1 cellular context compared by ENCODE assay signal in the genomic region with DNA sequence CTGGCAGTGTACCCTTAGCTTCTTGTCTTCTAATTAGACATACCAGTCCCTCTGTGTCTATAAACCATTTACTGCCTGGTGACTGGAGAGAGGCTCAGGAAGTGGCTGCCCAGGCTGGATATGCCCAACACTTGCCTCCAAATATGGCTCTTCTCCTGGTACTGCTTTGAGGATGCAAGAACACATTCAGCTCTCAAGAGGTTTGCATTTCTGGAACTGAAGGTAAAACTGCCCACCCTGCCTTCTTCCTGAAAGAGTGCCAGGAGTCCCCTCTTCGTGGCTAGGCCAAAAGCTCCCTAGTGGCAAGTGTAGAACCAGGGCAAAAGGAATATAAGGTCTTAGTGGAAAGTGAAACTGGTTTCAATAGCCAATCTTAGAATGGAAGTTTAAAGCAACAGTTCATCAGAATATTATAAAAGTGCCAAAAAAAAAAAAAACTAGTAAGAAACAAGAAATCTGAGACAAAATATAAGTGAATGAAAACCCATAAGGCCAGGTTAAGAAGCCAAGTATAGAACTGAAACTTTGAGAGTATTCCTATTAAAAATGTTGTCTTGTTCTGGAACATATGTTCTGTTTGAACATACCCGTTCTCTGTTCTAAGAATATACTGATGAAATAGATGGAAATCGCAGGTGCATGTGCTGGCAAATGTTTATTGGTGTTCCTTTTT.
TF ChIP-seq lines count a peak whose summit lies in the region.

No MANE protein-coding gene starts in this region.

TF ChIP-seq in K562, 482 proteins besides CTCF, POLR2A, EP300 and RAD21 (continued from another document):
- TF ChIP-seq, protein P1, sequence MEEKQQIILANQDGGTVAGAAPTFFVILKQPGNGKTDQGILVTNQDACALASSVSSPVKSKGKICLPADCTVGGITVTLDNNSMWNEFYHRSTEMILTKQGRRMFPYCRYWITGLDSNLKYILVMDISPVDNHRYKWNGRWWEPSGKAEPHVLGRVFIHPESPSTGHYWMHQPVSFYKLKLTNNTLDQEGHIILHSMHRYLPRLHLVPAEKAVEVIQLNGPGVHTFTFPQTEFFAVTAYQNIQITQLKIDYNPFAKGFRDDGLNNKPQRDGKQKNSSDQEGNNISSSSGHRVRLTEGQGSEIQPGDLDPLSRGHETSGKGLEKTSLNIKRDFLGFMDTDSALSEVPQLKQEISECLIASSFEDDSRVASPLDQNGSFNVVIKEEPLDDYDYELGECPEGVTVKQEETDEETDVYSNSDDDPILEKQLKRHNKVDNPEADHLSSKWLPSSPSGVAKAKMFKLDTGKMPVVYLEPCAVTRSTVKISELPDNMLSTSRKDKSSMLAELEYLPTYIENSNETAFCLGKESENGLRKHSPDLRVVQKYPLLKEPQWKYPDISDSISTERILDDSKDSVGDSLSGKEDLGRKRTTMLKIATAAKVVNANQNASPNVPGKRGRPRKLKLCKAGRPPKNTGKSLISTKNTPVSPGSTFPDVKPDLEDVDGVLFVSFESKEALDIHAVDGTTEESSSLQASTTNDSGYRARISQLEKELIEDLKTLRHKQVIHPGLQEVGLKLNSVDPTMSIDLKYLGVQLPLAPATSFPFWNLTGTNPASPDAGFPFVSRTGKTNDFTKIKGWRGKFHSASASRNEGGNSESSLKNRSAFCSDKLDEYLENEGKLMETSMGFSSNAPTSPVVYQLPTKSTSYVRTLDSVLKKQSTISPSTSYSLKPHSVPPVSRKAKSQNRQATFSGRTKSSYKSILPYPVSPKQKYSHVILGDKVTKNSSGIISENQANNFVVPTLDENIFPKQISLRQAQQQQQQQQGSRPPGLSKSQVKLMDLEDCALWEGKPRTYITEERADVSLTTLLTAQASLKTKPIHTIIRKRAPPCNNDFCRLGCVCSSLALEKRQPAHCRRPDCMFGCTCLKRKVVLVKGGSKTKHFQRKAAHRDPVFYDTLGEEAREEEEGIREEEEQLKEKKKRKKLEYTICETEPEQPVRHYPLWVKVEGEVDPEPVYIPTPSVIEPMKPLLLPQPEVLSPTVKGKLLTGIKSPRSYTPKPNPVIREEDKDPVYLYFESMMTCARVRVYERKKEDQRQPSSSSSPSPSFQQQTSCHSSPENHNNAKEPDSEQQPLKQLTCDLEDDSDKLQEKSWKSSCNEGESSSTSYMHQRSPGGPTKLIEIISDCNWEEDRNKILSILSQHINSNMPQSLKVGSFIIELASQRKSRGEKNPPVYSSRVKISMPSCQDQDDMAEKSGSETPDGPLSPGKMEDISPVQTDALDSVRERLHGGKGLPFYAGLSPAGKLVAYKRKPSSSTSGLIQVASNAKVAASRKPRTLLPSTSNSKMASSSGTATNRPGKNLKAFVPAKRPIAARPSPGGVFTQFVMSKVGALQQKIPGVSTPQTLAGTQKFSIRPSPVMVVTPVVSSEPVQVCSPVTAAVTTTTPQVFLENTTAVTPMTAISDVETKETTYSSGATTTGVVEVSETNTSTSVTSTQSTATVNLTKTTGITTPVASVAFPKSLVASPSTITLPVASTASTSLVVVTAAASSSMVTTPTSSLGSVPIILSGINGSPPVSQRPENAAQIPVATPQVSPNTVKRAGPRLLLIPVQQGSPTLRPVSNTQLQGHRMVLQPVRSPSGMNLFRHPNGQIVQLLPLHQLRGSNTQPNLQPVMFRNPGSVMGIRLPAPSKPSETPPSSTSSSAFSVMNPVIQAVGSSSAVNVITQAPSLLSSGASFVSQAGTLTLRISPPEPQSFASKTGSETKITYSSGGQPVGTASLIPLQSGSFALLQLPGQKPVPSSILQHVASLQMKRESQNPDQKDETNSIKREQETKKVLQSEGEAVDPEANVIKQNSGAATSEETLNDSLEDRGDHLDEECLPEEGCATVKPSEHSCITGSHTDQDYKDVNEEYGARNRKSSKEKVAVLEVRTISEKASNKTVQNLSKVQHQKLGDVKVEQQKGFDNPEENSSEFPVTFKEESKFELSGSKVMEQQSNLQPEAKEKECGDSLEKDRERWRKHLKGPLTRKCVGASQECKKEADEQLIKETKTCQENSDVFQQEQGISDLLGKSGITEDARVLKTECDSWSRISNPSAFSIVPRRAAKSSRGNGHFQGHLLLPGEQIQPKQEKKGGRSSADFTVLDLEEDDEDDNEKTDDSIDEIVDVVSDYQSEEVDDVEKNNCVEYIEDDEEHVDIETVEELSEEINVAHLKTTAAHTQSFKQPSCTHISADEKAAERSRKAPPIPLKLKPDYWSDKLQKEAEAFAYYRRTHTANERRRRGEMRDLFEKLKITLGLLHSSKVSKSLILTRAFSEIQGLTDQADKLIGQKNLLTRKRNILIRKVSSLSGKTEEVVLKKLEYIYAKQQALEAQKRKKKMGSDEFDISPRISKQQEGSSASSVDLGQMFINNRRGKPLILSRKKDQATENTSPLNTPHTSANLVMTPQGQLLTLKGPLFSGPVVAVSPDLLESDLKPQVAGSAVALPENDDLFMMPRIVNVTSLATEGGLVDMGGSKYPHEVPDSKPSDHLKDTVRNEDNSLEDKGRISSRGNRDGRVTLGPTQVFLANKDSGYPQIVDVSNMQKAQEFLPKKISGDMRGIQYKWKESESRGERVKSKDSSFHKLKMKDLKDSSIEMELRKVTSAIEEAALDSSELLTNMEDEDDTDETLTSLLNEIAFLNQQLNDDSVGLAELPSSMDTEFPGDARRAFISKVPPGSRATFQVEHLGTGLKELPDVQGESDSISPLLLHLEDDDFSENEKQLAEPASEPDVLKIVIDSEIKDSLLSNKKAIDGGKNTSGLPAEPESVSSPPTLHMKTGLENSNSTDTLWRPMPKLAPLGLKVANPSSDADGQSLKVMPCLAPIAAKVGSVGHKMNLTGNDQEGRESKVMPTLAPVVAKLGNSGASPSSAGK (IDR thresholded peaks at IDR 0.05): peak; percentile 74
- TF ChIP-seq, protein P2, sequence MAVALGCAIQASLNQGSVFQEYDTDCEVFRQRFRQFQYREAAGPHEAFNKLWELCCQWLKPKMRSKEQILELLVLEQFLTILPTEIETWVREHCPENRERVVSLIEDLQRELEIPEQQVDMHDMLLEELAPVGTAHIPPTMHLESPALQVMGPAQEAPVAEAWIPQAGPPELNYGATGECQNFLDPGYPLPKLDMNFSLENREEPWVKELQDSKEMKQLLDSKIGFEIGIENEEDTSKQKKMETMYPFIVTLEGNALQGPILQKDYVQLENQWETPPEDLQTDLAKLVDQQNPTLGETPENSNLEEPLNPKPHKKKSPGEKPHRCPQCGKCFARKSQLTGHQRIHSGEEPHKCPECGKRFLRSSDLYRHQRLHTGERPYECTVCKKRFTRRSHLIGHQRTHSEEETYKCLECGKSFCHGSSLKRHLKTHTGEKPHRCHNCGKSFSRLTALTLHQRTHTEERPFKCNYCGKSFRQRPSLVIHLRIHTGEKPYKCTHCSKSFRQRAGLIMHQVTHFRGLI (CRISPR knock-in tag; IDR thresholded peaks at IDR 0.05): 0 out of 2 replicates have a peak, but pooled peaks have one; percentile 30
- TF ChIP-seq COPS2 (conservative IDR thresholded peaks at IDR 0.05) (no peak), ZNF644 (tag; IDR thresholded peaks at IDR 0.05; ENCODE audit: low read depth) (peak; percentile 73; the same call in 1 of the 2 replicates), CEBPG (CRISPR knock-in tag; IDR thresholded peaks at IDR 0.05) (peak; percentile 35; the same call in 1 of the 2 replicates), CEBPG (tag; conservative IDR thresholded peaks at IDR 0.05 in 1 of 2, IDR thresholded peaks at IDR 0.05 in 1 of 2) (peak; percentile 76 to 97), JUND (IDR thresholded peaks at IDR 0.05; ENCODE audit: borderline replicate concordance, low read depth, low read length) (peak; percentile 69; the same call in 1 of the 2 replicates), JUND (tag; IDR thresholded peaks at IDR 0.05; ENCODE audit: borderline replicate concordance, low read depth, low read length) (no peak; the same call in 2 of the 3 replicates), TCFL5 (CRISPR knock-in tag; conservative IDR thresholded peaks at IDR 0.05) (peak; percentile 47; the same call in 1 of the 2 replicates), RCOR1 (IDR thresholded peaks at IDR 0.05; ENCODE audit: borderline replicate concordance in 1 of 2, low read depth in 2 of 2, low read length in 2 of 2) (peak in 1 of 2 experiments; percentile 11; a peak in 1 of 4 replicates), SRSF3 (IDR thresholded peaks at IDR 0.05; ENCODE audit: insufficient read depth, low read length) (no peak), ZNF354B (CRISPR knock-in tag; IDR thresholded peaks at IDR 0.05) (0 out of 2 replicates have a peak, but pooled peaks have one; percentile 1), KLF6 (CRISPR knock-in tag; IDR thresholded peaks at IDR 0.05; ENCODE audit: borderline replicate concordance) (peak; percentile 84; the same call in 1 of the 2 replicates), SMAD4 (CRISPR knock-in tag; conservative IDR thresholded peaks at IDR 0.05) (peak; percentile 66), RHOXF2B (CRISPR knock-in tag; conservative IDR thresholded peaks at IDR 0.05) (peak; percentile 85; the same call in 1 of the 2 replicates), CC2D1A (IDR thresholded peaks at IDR 0.05) (no peak), NRF1 (conservative IDR thresholded peaks at IDR 0.05 in 1 of 2, IDR thresholded peaks at IDR 0.05 in 1 of 2) (0 out of 4 replicates have a peak, but pooled peaks of 1 of the 2 experiments have one; percentile 4), ATF1 (CRISPR knock-in tag; IDR thresholded peaks at IDR 0.05) (no peak), ATF1 (tag; IDR thresholded peaks at IDR 0.05) (0 out of 2 replicates have a peak, but pooled peaks have one; percentile 9), NR4A1 (CRISPR knock-in tag; IDR thresholded peaks at IDR 0.05) (no peak), NR4A1 (tag; IDR thresholded peaks at IDR 0.05) (peak; percentile 92), MEIS2 (IDR thresholded peaks at IDR 0.05; ENCODE audit: partially characterized antibody) (no peak)
- TF ChIP-seq, protein P3, sequence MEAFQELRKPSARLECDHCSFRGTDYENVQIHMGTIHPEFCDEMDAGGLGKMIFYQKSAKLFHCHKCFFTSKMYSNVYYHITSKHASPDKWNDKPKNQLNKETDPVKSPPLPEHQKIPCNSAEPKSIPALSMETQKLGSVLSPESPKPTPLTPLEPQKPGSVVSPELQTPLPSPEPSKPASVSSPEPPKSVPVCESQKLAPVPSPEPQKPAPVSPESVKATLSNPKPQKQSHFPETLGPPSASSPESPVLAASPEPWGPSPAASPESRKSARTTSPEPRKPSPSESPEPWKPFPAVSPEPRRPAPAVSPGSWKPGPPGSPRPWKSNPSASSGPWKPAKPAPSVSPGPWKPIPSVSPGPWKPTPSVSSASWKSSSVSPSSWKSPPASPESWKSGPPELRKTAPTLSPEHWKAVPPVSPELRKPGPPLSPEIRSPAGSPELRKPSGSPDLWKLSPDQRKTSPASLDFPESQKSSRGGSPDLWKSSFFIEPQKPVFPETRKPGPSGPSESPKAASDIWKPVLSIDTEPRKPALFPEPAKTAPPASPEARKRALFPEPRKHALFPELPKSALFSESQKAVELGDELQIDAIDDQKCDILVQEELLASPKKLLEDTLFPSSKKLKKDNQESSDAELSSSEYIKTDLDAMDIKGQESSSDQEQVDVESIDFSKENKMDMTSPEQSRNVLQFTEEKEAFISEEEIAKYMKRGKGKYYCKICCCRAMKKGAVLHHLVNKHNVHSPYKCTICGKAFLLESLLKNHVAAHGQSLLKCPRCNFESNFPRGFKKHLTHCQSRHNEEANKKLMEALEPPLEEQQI (IDR thresholded peaks at IDR 0.05): no peak
